ENCODE assay signal across 7 cellular contexts in the genomic region with DNA sequence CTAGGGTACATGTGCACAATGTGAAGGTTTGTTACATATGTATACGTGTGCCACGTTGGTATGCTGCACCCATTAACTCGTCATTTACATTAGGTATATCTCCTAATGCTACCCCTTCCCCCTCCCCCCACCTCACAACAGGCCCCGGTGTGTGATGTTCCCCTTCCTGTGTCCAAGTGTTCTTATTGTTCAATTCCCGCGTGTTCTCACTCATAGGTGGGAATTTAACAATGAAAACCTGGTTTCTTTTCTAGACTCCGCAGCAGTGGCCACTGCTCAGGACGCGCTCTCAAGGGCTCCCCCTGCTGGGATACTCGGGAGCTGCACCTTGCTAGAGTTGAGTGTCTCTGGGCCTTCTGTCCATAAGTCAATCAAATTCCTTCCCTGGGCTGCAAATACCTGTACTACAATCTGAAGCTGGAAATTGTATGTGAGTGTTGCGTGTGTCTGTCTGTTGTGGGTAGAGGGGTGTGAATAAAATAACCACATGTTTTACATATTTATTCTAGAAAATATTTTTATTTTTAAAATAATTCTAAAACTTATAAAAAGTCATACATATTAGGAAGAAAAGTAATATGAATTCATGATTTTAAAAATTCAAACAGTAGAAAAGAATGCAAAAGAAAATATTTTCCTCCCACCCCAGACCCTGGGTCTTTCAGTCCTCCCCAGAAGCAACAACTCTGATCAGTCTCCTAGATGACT. TPM values are rescaled to one million over a fixed set of nuclear protein-coding genes. Genes with fewer than 3 reads are reported as not detected.
DNase-seq lines count a peak whose midpoint lies in the region; ATAC-seq and TF ChIP-seq lines count a peak whose summit lies in the region.

No MANE protein-coding gene starts in this region.

- peak; percentile 94 for TF ChIP-seq CTCF in GM12875 (IDR thresholded peaks at IDR 0.05; ENCODE audit: borderline replicate concordance, insufficient read depth, low read depth, low read length)
- peak; percentile 93 for TF ChIP-seq CTCF in foreskin keratinocyte (conservative IDR thresholded peaks at IDR 0.05)

- no peaks in the 10 kb centered on the region for H3K9me3 ChIP-seq in subcutaneous abdominal adipose tissue (ENCODE audit: control insufficient read depth in 5 of 5, low read length in 5 of 5)

- DNase-seq in LoVo (ENCODE audit: low spot score), result peak; percentile 82
- DNase-seq in SHP77 (lab: John Stamatoyannopoulos, UW), result peak; percentile 81 to 89
- peak; percentile 84 for DNase-seq in activated T-helper 9 cell treated with anti-CD3 and anti-CD28 coated beads, Interleukin-2, amount 50 U/mL, for 16 hours (ENCODE audit: low read depth)
- peak; percentile 46 to 65 for DNase-seq in foreskin keratinocyte
- DNase-seq in nucleus accumbens (lab: John Stamatoyannopoulos, UW), result peak in 50 of 56 donors; percentile 10 to 92 (median 50)

- H3K27me3 ChIP-seq in foreskin keratinocyte, result no peaks in the 10 kb centered on the region
- peaks cover 0 to 4% (median 0%) of the 10 kb centered on the region in 5 donors for H3K27me3 ChIP-seq in subcutaneous abdominal adipose tissue (ENCODE audit: control insufficient read depth in 5 of 5, insufficient read depth in 4 of 5, low read length in 5 of 5)

- H3K4me1 ChIP-seq in foreskin keratinocyte (peaks cover 7% of the 10 kb centered on the region), subcutaneous abdominal adipose tissue (ENCODE audit: control insufficient read depth in 5 of 5, insufficient read depth in 5 of 5, low read length in 5 of 5) (peaks cover 0 to 5% (median 0%) of the 10 kb centered on the region in 5 donors)

- H3K9ac ChIP-seq in subcutaneous abdominal adipose tissue (ENCODE audit: low read length in 5 of 5), result no peak overlapping the region

- peak; percentile 68 for ATAC-seq in foreskin keratinocyte

- H3K4me3 ChIP-seq in GM12875 (ENCODE audit: low read depth, low read length) (no peak overlapping the region), subcutaneous abdominal adipose tissue (ENCODE audit: low read depth in 1 of 5, low read length in 5 of 5) (peak overlapping the region in 4 of 5 donors; percentile 42 to 61 (median 54))

- H3K36me3 ChIP-seq in subcutaneous abdominal adipose tissue (ENCODE audit: control insufficient read depth in 5 of 5, insufficient read depth in 5 of 5, low read length in 5 of 5), result no peaks in the 10 kb centered on the region

- H3K27ac ChIP-seq in foreskin keratinocyte (no peak overlapping the region), subcutaneous abdominal adipose tissue (ENCODE audit: low read depth, low read length) (no peak overlapping the region)

RNA-seq across cellular contexts. Expression of a gene that starts 8.2 kb away (rescaled TPM):
- 30.6 and 36.1 TPM in 2 replicates for total RNA-seq in foreskin keratinocyte
- 9.9 and 12.1 TPM in 2 replicates for polyA plus RNA-seq in foreskin keratinocyte

RNA-seq across cellular contexts. Expression of a gene that starts 9.2 kb away (rescaled TPM):
- total RNA-seq in foreskin keratinocyte, result 0.27 and 0.60 TPM in 2 replicates
- 0.25 and 0.45 TPM in 2 replicates for polyA plus RNA-seq in foreskin keratinocyte

RNA-seq across cellular contexts. Expression of a gene that starts 35.5 kb away (rescaled TPM):
- total RNA-seq in foreskin keratinocyte, result 31.0 and 35.6 TPM in 2 replicates
- polyA plus RNA-seq in foreskin keratinocyte, result 24.7 and 31.0 TPM in 2 replicates
